8 cellular contexts compared by ENCODE assay signal in the genomic region with DNA sequence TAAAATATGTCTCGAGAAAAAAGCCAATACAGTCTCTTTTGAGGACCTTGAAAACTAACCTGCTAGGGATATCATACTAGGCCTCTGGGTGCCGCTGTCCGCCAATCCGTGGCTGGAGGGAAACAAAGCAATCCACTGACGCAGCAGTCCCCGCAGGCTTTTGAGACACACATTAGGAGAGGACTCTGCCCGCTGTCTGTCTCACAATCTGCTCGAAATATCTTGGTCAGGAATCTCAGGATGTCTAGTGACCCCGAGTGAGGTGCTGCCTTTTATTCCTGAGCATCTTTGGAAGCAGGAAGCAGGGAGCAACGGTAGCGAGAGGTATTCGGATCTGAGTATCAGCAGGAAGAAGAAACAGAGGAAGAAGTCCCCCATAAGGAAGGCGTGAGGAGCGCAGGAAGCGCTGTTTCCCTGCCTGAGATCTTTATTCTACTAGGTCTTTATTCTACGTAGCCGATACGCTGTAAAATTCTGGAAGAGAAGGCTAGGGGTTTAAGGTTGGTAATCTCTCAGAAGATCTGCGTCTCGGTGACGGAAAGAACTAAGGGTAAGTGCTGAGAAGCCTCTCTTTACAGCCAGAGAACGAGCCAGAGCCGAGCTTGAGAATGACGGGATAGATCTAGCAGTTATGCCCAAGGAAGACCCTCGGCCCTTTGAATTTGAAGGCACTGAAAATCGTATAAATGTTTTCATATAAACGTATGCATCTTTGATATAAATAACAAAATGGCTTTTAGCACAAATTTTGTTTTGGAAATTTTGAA. TPM values are rescaled to one million over a fixed set of nuclear protein-coding genes. Genes with fewer than 3 reads are reported as not detected.
A peak's percentile ranks its signal among the peaks of the same experiment; 100 is the strongest.
DNase-seq lines count a peak whose midpoint lies in the region; ATAC-seq and TF ChIP-seq lines count a peak whose summit lies in the region.

No MANE protein-coding gene starts in this region.

- peaks cover 17% of the 10 kb centered on the region for H3K9me3 Mint-ChIP-seq in activated naive CD8-positive, alpha-beta T cell treated with anti-CD3 and anti-CD28 coated beads, Interleukin-2, amount 10 ng/mL, durations not matched to agents 7 days and 5 days

- ATAC-seq in HG03354 (IDR thresholded peaks at IDR 0.05; ENCODE audit: poor library complexity, severe bottlenecking, unreplicated experiment) (peak; percentile 91), GM18861 (IDR thresholded peaks at IDR 0.05; ENCODE audit: unreplicated experiment) (no peak)
- ATAC-seq in activated naive CD8-positive, alpha-beta T cell treated with anti-CD3 and anti-CD28 coated beads, Interleukin-2, amount 10 ng/mL, durations not matched to agents 7 days and 5 days (ENCODE audit: low read depth), result peak; percentile 93

- DNase-seq in NCI-H524 (lab: John Stamatoyannopoulos, UW) (peak; percentile 1 to 28), NCI-H524 treated with DMSO at 0.1 percent for 48 hours (lab: John Stamatoyannopoulos, UW) (no peak), SK-MEL-5 (ENCODE audit: low read depth, low spot score) (peak; percentile 76), left ventricle myocardium inferior (peak; percentile 74), retinal pigment epithelial cell (ENCODE audit: low read depth) (no peak)
- DNase-seq in activated naive CD8-positive, alpha-beta T cell treated with anti-CD3 and anti-CD28 coated beads, Interleukin-2, amount 10 ng/mL, durations not matched to agents 7 days and 5 days, result peak; percentile 67

- peak overlapping the region; percentile 69 for H3K4me3 ChIP-seq in left ventricle myocardium inferior
- peak overlapping the region; percentile 41 for H3K4me3 ChIP-seq in retinal pigment epithelial cell (ENCODE audit: low read length)

- TF ChIP-seq CTCF in left ventricle myocardium inferior (IDR thresholded peaks at IDR 0.05; ENCODE audit: borderline replicate concordance) (peak; percentile 77), retinal pigment epithelial cell (conservative IDR thresholded peaks at IDR 0.05; ENCODE audit: low read depth, low read length) (peak; percentile 49)

- peaks cover 31% of the 10 kb centered on the region for H3K27me3 Mint-ChIP-seq in activated naive CD8-positive, alpha-beta T cell treated with anti-CD3 and anti-CD28 coated beads, Interleukin-2, amount 10 ng/mL, durations not matched to agents 7 days and 5 days

- no peaks in the 10 kb centered on the region for H3K36me3 Mint-ChIP-seq in activated naive CD8-positive, alpha-beta T cell treated with anti-CD3 and anti-CD28 coated beads, Interleukin-2, amount 10 ng/mL, durations not matched to agents 7 days and 5 days

- intact Hi-C loops in left ventricle myocardium inferior (cut with micrococcal nuclease), result no loop called here

- H3K36me3 ChIP-seq in left ventricle myocardium inferior, result no peaks in the 10 kb centered on the region

- H3K4me3 Mint-ChIP-seq in activated naive CD8-positive, alpha-beta T cell treated with anti-CD3 and anti-CD28 coated beads, Interleukin-2, amount 10 ng/mL, durations not matched to agents 7 days and 5 days, result peak overlapping the region; percentile 88

- peak overlapping the region; percentile 66 for H3K27ac Mint-ChIP-seq in activated naive CD8-positive, alpha-beta T cell treated with anti-CD3 and anti-CD28 coated beads, Interleukin-2, amount 10 ng/mL, durations not matched to agents 7 days and 5 days

- H3K27me3 ChIP-seq in left ventricle myocardium inferior (ENCODE audit: low read depth), result no peaks in the 10 kb centered on the region

- POLR2A ChIA-PET in activated naive CD8-positive, alpha-beta T cell treated with anti-CD3 and anti-CD28 coated beads, Interleukin-2, amount 10 ng/mL, durations not matched to agents 7 days and 5 days (lab: Charles Lee), result interaction anchor here (0.7 kb wide), 1 partner anchor 1212 kb away, joined by 3 read pairs; no protein-coding TSS in a partner anchor

- H3K4me1 ChIP-seq in left ventricle myocardium inferior, result peaks cover 27% of the 10 kb centered on the region

- in situ Hi-C loops in SK-MEL-5 (cut with HindIII; ENCODE audit: low pct_unique_long_range_greater_than_20kb, low sequenced_read_pairs), result no loop called here

- peaks cover 6% of the 10 kb centered on the region for H3K4me1 Mint-ChIP-seq in activated naive CD8-positive, alpha-beta T cell treated with anti-CD3 and anti-CD28 coated beads, Interleukin-2, amount 10 ng/mL, durations not matched to agents 7 days and 5 days

- H3K27ac ChIP-seq in left ventricle myocardium inferior (replicated peaks), result peak overlapping the region; percentile 89

- H3K9me3 ChIP-seq in left ventricle myocardium inferior (replicated peaks), result peaks cover 58% of the 10 kb centered on the region

RNA-seq across cellular contexts. Expression of a gene that starts 4.0 kb away (rescaled TPM):
- total RNA-seq in SK-MEL-5 (2014; rRNA removed; shearing (Covaris generic)), result 0.63 and 0.67 TPM in 2 replicates
- polyA plus RNA-seq in SK-MEL-5 (2015; cell fraction: cytosol; rRNA removed), result 0.88 and 1.9 TPM in 2 replicates
- 0.38 and 1.1 TPM in 2 replicates for polyA plus RNA-seq in SK-MEL-5 (2015; cell fraction: nucleus; rRNA removed)
- total RNA-seq in activated naive CD8-positive, alpha-beta T cell treated with anti-CD3 and anti-CD28 coated beads, Interleukin-2, amount 10 ng/mL, durations not matched to agents 7 days and 5 days, result under 1 TPM; 0.11 to 0.31 TPM
- 3.1 TPM for total RNA-seq in left ventricle myocardium inferior

RNA-seq across cellular contexts. Expression of a gene that starts 5.7 kb away (rescaled TPM):
- 60.5 and 60.9 TPM in 2 replicates for total RNA-seq in SK-MEL-5 (2014; rRNA removed; shearing (Covaris generic))
- 71.5 and 88.0 TPM in 2 replicates for polyA plus RNA-seq in SK-MEL-5 (2015; cell fraction: cytosol; rRNA removed)
- 114 and 129 TPM in 2 replicates for polyA plus RNA-seq in SK-MEL-5 (2015; cell fraction: nucleus; rRNA removed)
- 10 to 100 TPM; 86.2 to 95.9 TPM for total RNA-seq in activated naive CD8-positive, alpha-beta T cell treated with anti-CD3 and anti-CD28 coated beads, Interleukin-2, amount 10 ng/mL, durations not matched to agents 7 days and 5 days
- 108 TPM for total RNA-seq in left ventricle myocardium inferior

RNA-seq across cellular contexts. Expression of a gene that starts 12.3 kb away (rescaled TPM):
- total RNA-seq in SK-MEL-5 (2014; rRNA removed; shearing (Covaris generic)), result 1.7 and 2.0 TPM in 2 replicates
- polyA plus RNA-seq in SK-MEL-5 (2015; cell fraction: cytosol; rRNA removed), result 3.4 and 3.5 TPM in 2 replicates
- polyA plus RNA-seq in SK-MEL-5 (2015; cell fraction: nucleus; rRNA removed), result 2.6 and 5.3 TPM in 2 replicates
- total RNA-seq in activated naive CD8-positive, alpha-beta T cell treated with anti-CD3 and anti-CD28 coated beads, Interleukin-2, amount 10 ng/mL, durations not matched to agents 7 days and 5 days, result under 1 TPM; 0.08 to 0.09 TPM
- 7.8 TPM for total RNA-seq in left ventricle myocardium inferior

RNA-seq across cellular contexts. Expression of a gene that starts 17.4 kb away (rescaled TPM):
- total RNA-seq in SK-MEL-5 (2014; rRNA removed; shearing (Covaris generic)), result 0.32 TPM in 1 of 2 replicates, not detected in the other
- polyA plus RNA-seq in SK-MEL-5 (2015; cell fraction: cytosol; rRNA removed), result 0.23 and 0.40 TPM in 2 replicates
- 0.42 and 0.69 TPM in 2 replicates for polyA plus RNA-seq in SK-MEL-5 (2015; cell fraction: nucleus; rRNA removed)
- total RNA-seq in activated naive CD8-positive, alpha-beta T cell treated with anti-CD3 and anti-CD28 coated beads, Interleukin-2, amount 10 ng/mL, durations not matched to agents 7 days and 5 days, result under 1 TPM in 1 of 2 experiments, not detected in 1; 0.14 TPM
- 12.2 TPM for total RNA-seq in left ventricle myocardium inferior

RNA-seq across cellular contexts. Expression of a gene that starts 22.4 kb away (rescaled TPM):
- 0.11 TPM in 1 of 2 replicates, not detected in the other for total RNA-seq in SK-MEL-5 (2014; rRNA removed; shearing (Covaris generic))
- polyA plus RNA-seq in SK-MEL-5 (2015; cell fraction: cytosol; rRNA removed), result not detected in 2 replicates
- not detected in 2 replicates for polyA plus RNA-seq in SK-MEL-5 (2015; cell fraction: nucleus; rRNA removed)
- total RNA-seq in activated naive CD8-positive, alpha-beta T cell treated with anti-CD3 and anti-CD28 coated beads, Interleukin-2, amount 10 ng/mL, durations not matched to agents 7 days and 5 days, result 1 to 10 TPM in 1 of 2 experiments, under 1 TPM in 1; 0.99 to 1.3 TPM
- not detected for total RNA-seq in left ventricle myocardium inferior

Comparison
In these comparisons a context has a peak if more than half of its experiments do, and no peak if none do; other contexts are left out.
1. DNase-seq: peak in NCI-H524 (2 of 2), SK-MEL-5 (single experiment), activated naive CD8-positive, alpha-beta T cell treated with anti-CD3 and anti-CD28 coated beads, Interleukin-2, amount 10 ng/mL, durations not matched to agents 7 days and 5 days (single experiment) and left ventricle myocardium inferior (single experiment); none in NCI-H524 treated with DMSO at 0.1 percent for 48 hours (single experiment) and retinal pigment epithelial cell (single experiment).